ENCODE assay signal across 8 cellular contexts in the genomic region with DNA sequence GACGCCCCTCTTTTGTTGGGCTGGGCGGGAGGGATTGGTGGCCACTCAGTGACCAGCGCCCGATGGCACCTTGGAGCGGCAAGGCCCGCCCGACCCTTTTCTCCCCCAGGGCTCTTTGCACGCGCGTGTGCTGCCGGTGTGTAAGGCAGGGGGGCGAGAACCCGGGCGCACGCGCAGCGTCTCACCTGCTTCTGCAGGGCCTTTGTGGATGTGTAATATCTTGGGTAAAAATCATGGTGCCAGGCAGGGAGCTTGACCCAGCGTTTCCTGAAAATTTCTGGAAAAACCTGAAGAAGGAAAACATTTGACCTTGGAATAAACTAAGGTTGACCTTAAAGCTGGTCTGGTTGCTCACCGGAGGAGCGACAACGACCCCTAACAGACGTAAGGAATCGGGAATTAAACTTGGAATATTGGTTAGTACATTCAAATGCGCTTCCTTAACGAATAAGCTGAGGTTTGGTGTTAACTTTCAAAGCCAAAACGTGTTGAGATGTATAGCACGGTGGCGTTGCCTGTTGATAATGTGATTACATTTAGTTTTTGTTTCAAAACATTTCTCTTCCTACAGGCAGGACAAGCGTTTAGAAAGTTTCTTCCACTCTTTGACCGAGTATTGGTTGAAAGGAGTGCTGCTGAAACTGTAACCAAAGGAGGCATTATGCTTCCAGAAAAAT. TPM values are rescaled to one million over a fixed set of nuclear protein-coding genes. Genes with fewer than 3 reads are reported as not detected.
A peak's percentile ranks its signal among the peaks of the same experiment; 100 is the strongest.
DNase-seq lines count a peak whose midpoint lies in the region; ATAC-seq and TF ChIP-seq lines count a peak whose summit lies in the region.

No MANE protein-coding gene starts in this region.

- H3K4me3 Mint-ChIP-seq in activated CD8-positive, alpha-beta T cell treated with anti-CD3 and anti-CD28 coated beads, Interleukin-2, amount 10 ng/mL, durations not matched to agents 7 days and 5 days, result peak overlapping the region; percentile 98

- TF ChIP-seq CTCF in AG04450 (IDR thresholded peaks at IDR 0.05; ENCODE audit: low read depth, low read length) (no peak), heart left ventricle (IDR thresholded peaks at IDR 0.05) (no peak), retinal pigment epithelial cell (conservative IDR thresholded peaks at IDR 0.05; ENCODE audit: low read depth, low read length) (no peak)

- peaks cover 0 to 67% (median 59%) of the 10 kb centered on the region in 9 donors for H3K36me3 ChIP-seq in heart left ventricle

- H3K27ac ChIP-seq in AG04450 (ENCODE audit: low read depth, low read length) (peak overlapping the region; percentile 91), heart left ventricle (peak overlapping the region; percentile 79 to 99 (median 96))

- H3K4me1 Mint-ChIP-seq in activated CD8-positive, alpha-beta T cell treated with anti-CD3 and anti-CD28 coated beads, Interleukin-2, amount 10 ng/mL, durations not matched to agents 7 days and 5 days (ENCODE audit: low read depth), result peaks cover 46% of the 10 kb centered on the region

- DNase-seq in AG04450 (ENCODE audit: low read depth, low spot score) (no peak), heart left ventricle (no peak), retinal pigment epithelial cell (ENCODE audit: low read depth) (no peak), HCEC 1CT (no peak)
- no peak for DNase-seq in activated CD8-positive, alpha-beta T cell treated with anti-CD3 and anti-CD28 coated beads, Interleukin-2, amount 10 ng/mL, durations not matched to agents 7 days and 5 days
- DNase-seq in stimulated activated CD4-positive, alpha-beta T cell treated with anti-CD3 and anti-CD28 coated beads, Interleukin-4, amount 100 ng/mL, for 4 hours, result no peak

- intact Hi-C loops in heart left ventricle (cut with DNase I), result loop anchor here in 7 of 10 donors (1.0 to 10.0 kb wide), 9 partner anchors 14 to 278 kb away; partner anchors contain the start of genes COQ10B (in 5 of the 7) and MARS2 (in 2 of the 7)

- H3K27ac Mint-ChIP-seq in activated CD8-positive, alpha-beta T cell treated with anti-CD3 and anti-CD28 coated beads, Interleukin-2, amount 10 ng/mL, durations not matched to agents 7 days and 5 days, result peak overlapping the region; percentile 98

- 0 to 1% (median 0%) methylated on average over 21 to 30 of the region's 30 CpGs for WGBS in heart left ventricle, 4 donors

- peaks cover 76% of the 10 kb centered on the region for H3K36me3 Mint-ChIP-seq in activated CD8-positive, alpha-beta T cell treated with anti-CD3 and anti-CD28 coated beads, Interleukin-2, amount 10 ng/mL, durations not matched to agents 7 days and 5 days (ENCODE audit: low read depth)

- H3K4me3 ChIP-seq in AG04450 (ENCODE audit: low read depth, low read length), result peak overlapping the region; percentile 87
- peak overlapping the region; percentile 56 to 96 (median 81) for H3K4me3 ChIP-seq in heart left ventricle
- H3K4me3 ChIP-seq in retinal pigment epithelial cell (ENCODE audit: low read length), result peak overlapping the region; percentile 91

- CTCF ChIA-PET in AG04450 (lab: Charles Lee), result no interaction called here
- CTCF ChIA-PET in activated CD8-positive, alpha-beta T cell treated with anti-CD3 and anti-CD28 coated beads, Interleukin-2, amount 10 ng/mL, durations not matched to agents 7 days and 5 days (lab: Charles Lee), result interaction anchor here (2.0 to 3.1 kb wide), 3 partner anchors 8 to 387 kb away, joined by 5 to 15 read pairs (median 7); partner anchors contain the start of gene MOB4

- H3K4me1 ChIP-seq in heart left ventricle, result peaks cover 5 to 56% (median 36%) of the 10 kb centered on the region in 12 donors

- POLR2A ChIA-PET in AG04450 (lab: Yijun Ruan, JAX), result interaction anchor here (0.8 to 4.3 kb wide), 9 partner anchors 8 to 206 kb away, joined by 5 to 47 read pairs (median 7); partner anchors contain the start of genes COQ10B, MOB4, RFTN2 and SF3B1
- POLR2A ChIA-PET in activated CD8-positive, alpha-beta T cell treated with anti-CD3 and anti-CD28 coated beads, Interleukin-2, amount 10 ng/mL, durations not matched to agents 7 days and 5 days (lab: Charles Lee), result interaction anchor here (0.6 to 9.8 kb wide), 13 partner anchors 8 to 860 kb away, joined by 3 to 134 read pairs (median 8); partner anchors contain the start of genes COQ10B, MARS2, MOB4 and SF3B1

- H3K27me3 ChIP-seq in AG04450 (ENCODE audit: control insufficient read depth, insufficient read depth, low read length) (no peaks in the 10 kb centered on the region), heart left ventricle (no peaks in the 10 kb centered on the region)

- H3K9me3 ChIP-seq in AG04450 (ENCODE audit: control insufficient read depth, insufficient read depth, low read length) (no peaks in the 10 kb centered on the region; the same call in 1 of the 2 replicates), heart left ventricle (no peaks in the 10 kb centered on the region)

- H3K27me3 Mint-ChIP-seq in activated CD8-positive, alpha-beta T cell treated with anti-CD3 and anti-CD28 coated beads, Interleukin-2, amount 10 ng/mL, durations not matched to agents 7 days and 5 days (ENCODE audit: low read depth), result no peaks in the 10 kb centered on the region

- H3K9me3 Mint-ChIP-seq in activated CD8-positive, alpha-beta T cell treated with anti-CD3 and anti-CD28 coated beads, Interleukin-2, amount 10 ng/mL, durations not matched to agents 7 days and 5 days (ENCODE audit: insufficient read depth), result no peaks in the 10 kb centered on the region

- TF ChIP-seq POLR2A in heart left ventricle (IDR thresholded peaks at IDR 0.05), result no peak

- ATAC-seq in GM18868 (IDR thresholded peaks at IDR 0.05; ENCODE audit: unreplicated experiment), result peak; percentile 7
- peak; percentile 5 for ATAC-seq in HG03135 (IDR thresholded peaks at IDR 0.05; ENCODE audit: unreplicated experiment)
- ATAC-seq in activated CD8-positive, alpha-beta T cell treated with anti-CD3 and anti-CD28 coated beads, Interleukin-2, amount 10 ng/mL, durations not matched to agents 7 days and 5 days, result no peak
- peak in 3 of 4 donors; percentile 5 to 10 (median 5) for ATAC-seq in heart left ventricle

RNA-seq across cellular contexts. Expression of gene HSPE1, which starts 0.5 kb away (rescaled TPM):
- polyA plus RNA-seq in AG04450 (2011; rRNA removed) (81.2 and 134 TPM in 2 replicates), heart left ventricle (100 to 1,000 TPM; 184 to 261 TPM)
- polyA minus RNA-seq in AG04450 (2011; rRNA and poly(A)+ RNA removed), result 10.2 and 24.1 TPM in 2 replicates
- 100 to 1,000 TPM; 153 to 162 TPM for total RNA-seq in activated CD8-positive, alpha-beta T cell treated with anti-CD3 and anti-CD28 coated beads, Interleukin-2, amount 10 ng/mL, durations not matched to agents 7 days and 5 days
- total RNA-seq in heart left ventricle, result 100 to 1,000 TPM in 6 of 9 donors, 10 to 100 TPM in 3; 75.0 to 136 (median 102) TPM

RNA-seq across cellular contexts. Expression of gene HSPD1, which starts 1.0 kb away (rescaled TPM):
- polyA plus RNA-seq in AG04450 (2011; rRNA removed), result 216 and 283 TPM in 2 replicates
- 148 and 206 TPM in 2 replicates for polyA minus RNA-seq in AG04450 (2011; rRNA and poly(A)+ RNA removed)
- 100 to 1,000 TPM; 322 to 336 TPM for total RNA-seq in activated CD8-positive, alpha-beta T cell treated with anti-CD3 and anti-CD28 coated beads, Interleukin-2, amount 10 ng/mL, durations not matched to agents 7 days and 5 days
- total RNA-seq in heart left ventricle, result 100 to 1,000 TPM in 7 of 9 donors, 10 to 100 TPM in 2; 86.7 to 154 (median 118) TPM
- polyA plus RNA-seq in heart left ventricle, result 100 to 1,000 TPM; 121 to 246 TPM

RNA-seq across cellular contexts. Expression of gene MOB4, which starts 15.2 kb away (rescaled TPM):
- polyA plus RNA-seq in AG04450 (2011; rRNA removed) (36.1 and 58.9 TPM in 2 replicates), heart left ventricle (10 to 100 TPM; 19.6 to 48.9 TPM)
- 10.1 and 20.2 TPM in 2 replicates for polyA minus RNA-seq in AG04450 (2011; rRNA and poly(A)+ RNA removed)
- 10 to 100 TPM; 16.5 to 21.3 TPM for total RNA-seq in activated CD8-positive, alpha-beta T cell treated with anti-CD3 and anti-CD28 coated beads, Interleukin-2, amount 10 ng/mL, durations not matched to agents 7 days and 5 days
- total RNA-seq in heart left ventricle, result 10 to 100 TPM; 25.6 to 40.9 (median 35.2) TPM

RNA-seq across cellular contexts. Expression of gene COQ10B, which starts 47.3 kb away (rescaled TPM):
- polyA plus RNA-seq in AG04450 (2011; rRNA removed), result 5.8 and 8.8 TPM in 2 replicates
- polyA minus RNA-seq in AG04450 (2011; rRNA and poly(A)+ RNA removed), result 6.4 and 8.8 TPM in 2 replicates
- total RNA-seq in activated CD8-positive, alpha-beta T cell treated with anti-CD3 and anti-CD28 coated beads, Interleukin-2, amount 10 ng/mL, durations not matched to agents 7 days and 5 days, result 10 to 100 TPM; 22.5 to 22.6 TPM
- 10 to 100 TPM; 26.6 to 39.9 (median 33.8) TPM for total RNA-seq in heart left ventricle
- 10 to 100 TPM; 21.6 to 38.5 TPM for polyA plus RNA-seq in heart left ventricle
